1 cellular context compared by ENCODE assay signal in genomic region chr14:103456167-103456835, GRCh38.
TF ChIP-seq lines count a peak whose summit lies in the region.

No MANE protein-coding gene starts in this region.

TF ChIP-seq in WTC11, 78 proteins besides CTCF, POLR2A, EP300 and RAD21 (continued from another document):
- TF ChIP-seq ARID4B (CRISPR knock-in tag; IDR thresholded peaks at IDR 0.05; ENCODE audit: borderline replicate concordance) = no peak
